ENCODE assay signal across 26 cellular contexts in genomic region chr19:41442473-41443360, GRCh38. TPM values are rescaled to one million over a fixed set of nuclear protein-coding genes. Genes with fewer than 3 reads are reported as not detected.
A peak's percentile ranks its signal among the peaks of the same experiment; 100 is the strongest.
DNase-seq lines count a peak whose midpoint lies in the region; ATAC-seq and TF ChIP-seq lines count a peak whose summit lies in the region.
"Had no signal": no experiment of that assay in that cellular context is flagged by ENCODE, and none has a peak within 500 bp of the region (broad histone marks: within the 10 kb centered on the region; RNA-seq: fewer than 3 reads in every experiment).

ERICH4 (plus strand) TSS chr19:41443156; CDS start chr19:41443170, 14 bp downstream.

- in situ Hi-C loops in GM23248 (cut with MboI) = no loop called here

- intact Hi-C loops in activated CD4-positive, alpha-beta T cell treated with anti-CD3 and anti-CD28 coated beads, Interleukin-2, amount 10 ng/mL, durations not matched to agents 24 days and 14 days (cut with micrococcal nuclease) = no loop called here

- peak; percentile 55 for DNase-seq in activated CD4-positive, alpha-beta T cell treated with anti-CD3 and anti-CD28 coated beads, Interleukin-2, amount 10 ng/mL, durations not matched to agents 24 days and 14 days
- DNase-seq in activated CD4-positive, alpha-beta T cell treated with anti-CD3 and anti-CD28 coated beads for 48 hours = no peak
- DNase-seq in GM23248 (no peak), nephron progenitor cell (no peak), NCI-H524 (lab: John Stamatoyannopoulos, UW) (no peak), inferior parietal cortex (ENCODE audit: extremely low spot score) (no peak)
- no peak for DNase-seq in activated naive CD8-positive, alpha-beta T cell treated with anti-CD3 and anti-CD28 coated beads, Interleukin-2, amount 50 U/mL, for 24 hours
- DNase-seq: activated CD4-positive, alpha-beta memory T cell treated with anti-CD3 and anti-CD28 coated beads for 36 hours; activated naive CD4-positive, alpha-beta T cell; body of pancreas; CD4-positive, alpha-beta T cell; cortex of kidney; GOT3; naive thymus-derived CD4-positive, alpha-beta T cell; NCI-H1048; NCI-H69; stimulated activated naive B cell treated with anti-CD40 and anti-IgM and Interleukin-4, amounts not matched to agents 10 μg/mL and 1 μg/mL and 100 μg/mL, for 72 hours had no signal

- H3K4me1 ChIP-seq in GM23248 (ENCODE audit: insufficient read depth) = peaks cover 7% of the 10 kb centered on the region; the same call in 1 of the 2 replicates

- no peak for TF ChIP-seq CTCF in nephron progenitor cell (IDR thresholded peaks at IDR 0.05)

- H3K4me2 ChIP-seq in GM23248 (ENCODE audit: unreplicated experiment) = no peak within 1 kb of the TSS

- peaks cover 2% of the 10 kb centered on the region for H3K36me3 Mint-ChIP-seq in activated CD4-positive, alpha-beta T cell treated with anti-CD3 and anti-CD28 coated beads, Interleukin-2, amount 10 ng/mL, durations not matched to agents 24 days and 14 days (ENCODE audit: low read depth)
- H3K36me3 Mint-ChIP-seq in activated naive CD8-positive, alpha-beta T cell treated with anti-CD3 and anti-CD28 coated beads, Interleukin-2, amount 50 U/mL, for 24 hours (ENCODE audit: low read depth) = peaks cover 5% of the 10 kb centered on the region
- peaks cover 7% of the 10 kb centered on the region for H3K36me3 Mint-ChIP-seq in nephron progenitor cell (ENCODE audit: low read depth)

- H3K27ac Mint-ChIP-seq in activated CD4-positive, alpha-beta T cell treated with anti-CD3 and anti-CD28 coated beads, Interleukin-2, amount 10 ng/mL, durations not matched to agents 24 days and 14 days = no peak within 1 kb of the TSS
- H3K27ac Mint-ChIP-seq in activated naive CD8-positive, alpha-beta T cell treated with anti-CD3 and anti-CD28 coated beads, Interleukin-2, amount 50 U/mL, for 24 hours = peak within 1 kb of the TSS; percentile 2
- peak within 1 kb of the TSS; percentile 3 for H3K27ac Mint-ChIP-seq in nephron progenitor cell
- H3K27ac Mint-ChIP-seq: activated CD4-positive, alpha-beta memory T cell treated with anti-CD3 and anti-CD28 coated beads for 36 hours; CD4-positive, alpha-beta T cell; progenitor cell of endocrine pancreas had no signal

- 37 to 40% methylated on average over 7 of the region's 7 CpGs for WGBS in GM23248 (ENCODE audit: low coverage in 1 of 2, low lambda C conversion rate in 2 of 2, missing lambda C conversion rate in 2 of 2), 2 experiments

- peak within 1 kb of the TSS; percentile 41; the same call in 1 of the 2 replicates for H2AFZ ChIP-seq in GM23248

- H3K36me3 ChIP-seq in GM23248 (ENCODE audit: low read depth) = no peaks in the 10 kb centered on the region

- peaks cover 15% of the 10 kb centered on the region for H3K79me2 ChIP-seq in GM23248 (ENCODE audit: insufficient read depth)

- no peak within 1 kb of the TSS for H3K4me3 Mint-ChIP-seq in activated CD4-positive, alpha-beta T cell treated with anti-CD3 and anti-CD28 coated beads, Interleukin-2, amount 10 ng/mL, durations not matched to agents 24 days and 14 days
- no peak within 1 kb of the TSS for H3K4me3 Mint-ChIP-seq in activated naive CD8-positive, alpha-beta T cell treated with anti-CD3 and anti-CD28 coated beads, Interleukin-2, amount 50 U/mL, for 24 hours
- no peak within 1 kb of the TSS for H3K4me3 Mint-ChIP-seq in nephron progenitor cell
- H3K4me3 Mint-ChIP-seq: activated CD4-positive, alpha-beta memory T cell treated with anti-CD3 and anti-CD28 coated beads for 36 hours; CD4-positive, alpha-beta T cell; naive thymus-derived CD4-positive, alpha-beta T cell; stimulated activated naive B cell treated with anti-CD40 and anti-IgM and Interleukin-4, amounts not matched to agents 10 μg/mL and 1 μg/mL and 100 μg/mL, for 72 hours had no signal

- H3K27me3 ChIP-seq in GM23248 (replicated peaks; ENCODE audit: insufficient read depth) = no peaks in the 10 kb centered on the region; the same call in 1 of the 2 replicates
- H3K27me3 ChIP-seq: upper lobe of left lung had no signal

- no peaks in the 10 kb centered on the region for H3K9me3 Mint-ChIP-seq in activated CD4-positive, alpha-beta T cell treated with anti-CD3 and anti-CD28 coated beads, Interleukin-2, amount 10 ng/mL, durations not matched to agents 24 days and 14 days
- no peaks in the 10 kb centered on the region for H3K9me3 Mint-ChIP-seq in activated naive CD8-positive, alpha-beta T cell treated with anti-CD3 and anti-CD28 coated beads, Interleukin-2, amount 50 U/mL, for 24 hours
- H3K9me3 Mint-ChIP-seq in nephron progenitor cell = no peaks in the 10 kb centered on the region
- H3K9me3 Mint-ChIP-seq: activated CD4-positive, alpha-beta memory T cell treated with anti-CD3 and anti-CD28 coated beads for 36 hours; CD4-positive, alpha-beta T cell; IgD-negative memory B cell; naive thymus-derived CD4-positive, alpha-beta T cell; stimulated activated naive B cell treated with anti-CD40 and anti-IgM and Interleukin-4, amounts not matched to agents 10 μg/mL and 1 μg/mL and 100 μg/mL, for 72 hours had no signal

- peaks cover 2% of the 10 kb centered on the region for H3K27me3 Mint-ChIP-seq in activated CD4-positive, alpha-beta T cell treated with anti-CD3 and anti-CD28 coated beads, Interleukin-2, amount 10 ng/mL, durations not matched to agents 24 days and 14 days
- H3K27me3 Mint-ChIP-seq in activated naive CD8-positive, alpha-beta T cell treated with anti-CD3 and anti-CD28 coated beads, Interleukin-2, amount 50 U/mL, for 24 hours = peaks cover 8% of the 10 kb centered on the region
- H3K27me3 Mint-ChIP-seq in nephron progenitor cell (ENCODE audit: low read depth, poor library complexity) = peaks cover 59% of the 10 kb centered on the region

- H3K9me3 ChIP-seq in GM23248 (ENCODE audit: low read depth) = no peaks in the 10 kb centered on the region
- H3K9me3 ChIP-seq: body of pancreas, upper lobe of left lung had no signal

- no peak within 1 kb of the TSS for H3K9ac ChIP-seq in GM23248

- no peak within 1 kb of the TSS for H3K4me3 ChIP-seq in GM23248
- H3K4me3 ChIP-seq: body of pancreas, lung, upper lobe of left lung had no signal

- ATAC-seq in activated naive CD8-positive, alpha-beta T cell treated with anti-CD3 and anti-CD28 coated beads, Interleukin-2, amount 50 U/mL, for 24 hours = no peak
- ATAC-seq in GM21381 (IDR thresholded peaks at IDR 0.05; ENCODE audit: unreplicated experiment) = no peak
- ATAC-seq: body of pancreas; naive thymus-derived CD4-positive, alpha-beta T cell; stimulated activated naive B cell treated with anti-CD40 and anti-IgM and Interleukin-4, amounts not matched to agents 10 μg/mL and 1 μg/mL and 100 μg/mL, for 72 hours had no signal

- H3K27ac ChIP-seq in GM23248 = no peak within 1 kb of the TSS
- H3K27ac ChIP-seq: body of pancreas, epithelial cell of prostate, upper lobe of left lung had no signal

- no peaks in the 10 kb centered on the region for H4K20me1 ChIP-seq in GM23248 (ENCODE audit: insufficient read depth)

- H3K4me1 Mint-ChIP-seq in activated CD4-positive, alpha-beta T cell treated with anti-CD3 and anti-CD28 coated beads, Interleukin-2, amount 10 ng/mL, durations not matched to agents 24 days and 14 days = peaks cover 16% of the 10 kb centered on the region
- H3K4me1 Mint-ChIP-seq in activated naive CD8-positive, alpha-beta T cell treated with anti-CD3 and anti-CD28 coated beads, Interleukin-2, amount 50 U/mL, for 24 hours = peaks cover 13% of the 10 kb centered on the region
- H3K4me1 Mint-ChIP-seq in nephron progenitor cell = peaks cover 2% of the 10 kb centered on the region

- no peaks in the 10 kb centered on the region for H3F3A ChIP-seq in GM23248 (ENCODE audit: insufficient read depth)

- no peaks in the 10 kb centered on the region for H3K9me2 ChIP-seq in GM23248 (ENCODE audit: insufficient read depth)

RNA-seq across cellular contexts. Expression of gene ERICH4, which starts in this region (rescaled TPM):
- total RNA-seq in activated CD4-positive, alpha-beta T cell treated with anti-CD3 and anti-CD28 coated beads, Interleukin-2, amount 10 ng/mL, durations not matched to agents 24 days and 14 days = not detected in 2 replicates
- total RNA-seq in GM23248 (2014; rRNA removed; shearing (Covaris generic)) = not detected in 2 replicates
- not detected in 2 replicates for polyA plus RNA-seq in GM23248 (2016; fragmentation: Nextera tagmentation; extraction: Ambion mirVana)
- total RNA-seq: A673; activated CD4-positive, alpha-beta memory T cell treated with anti-CD3 and anti-CD28 coated beads for 36 hours; body of pancreas; CD4-positive, alpha-beta T cell; frontal cortex; lung; naive thymus-derived CD4-positive, alpha-beta T cell; progenitor cell of endocrine pancreas; RPMI7951; upper lobe of left lung had no signal
- polyA plus RNA-seq: IgD-negative memory B cell; naive thymus-derived CD4-positive, alpha-beta T cell had no signal

Comparison
In these comparisons a context has a peak if more than half of its experiments do, and no peak if none do; other contexts are left out.
1. Peak in DNase-seq in activated CD4-positive, alpha-beta T cell treated with anti-CD3 and anti-CD28 coated beads, Interleukin-2, amount 10 ng/mL, durations not matched to agents 24 days and 14 days; RNA of the gene not detected or under 1 TPM.